ENCODE assay signal across 14 cellular contexts in genomic region chr5:135225856-135226560, GRCh38.
DNase-seq lines count a peak whose midpoint lies in the region; ATAC-seq and TF ChIP-seq lines count a peak whose summit lies in the region.
"Had no signal": no experiment of that assay in that cellular context is flagged by ENCODE, and none has a peak within 500 bp of the region (broad histone marks: within the 10 kb centered on the region; RNA-seq: fewer than 3 reads in every experiment).

No MANE protein-coding gene starts in this region.

- H3K27ac Mint-ChIP-seq in naive thymus-derived CD4-positive, alpha-beta T cell: no peak overlapping the region
- H3K27ac Mint-ChIP-seq in H9: no peak overlapping the region
- H3K27ac Mint-ChIP-seq: activated B cell treated with CpG ODN at 0.5 μM for 24 hours, IgD-negative memory B cell had no signal

- no peak overlapping the region for H3K56ac ChIP-seq in H9 (ENCODE audit: insufficient read length, low read depth, low read length)

- no peak overlapping the region for H3K18ac ChIP-seq in H9 (ENCODE audit: insufficient read length, low read depth, low read length)

- no peaks in the 10 kb centered on the region for H4K20me1 ChIP-seq in H9 (ENCODE audit: control insufficient read depth, insufficient read depth, insufficient read length)

- no peak overlapping the region for H4K91ac ChIP-seq in H9 (ENCODE audit: insufficient read length, low read depth, low read length)

- H2AFZ ChIP-seq in H9 (ENCODE audit: low read length): no peak overlapping the region

- H3K27me3 Mint-ChIP-seq in naive thymus-derived CD4-positive, alpha-beta T cell: peaks cover 0 to 28% (median 4%) of the 10 kb centered on the region in 5 donors
- H3K27me3 Mint-ChIP-seq in H9 (ENCODE audit: low read depth): peaks cover 50% of the 10 kb centered on the region

- no peak overlapping the region for H3K23ac ChIP-seq in H9 (ENCODE audit: insufficient read length, low read depth, low read length)

- H3K23me2 ChIP-seq in H9 (ENCODE audit: insufficient read length, low read depth, low read length, poor library complexity, severe bottlenecking): no peaks in the 10 kb centered on the region

- H3K36me3 ChIP-seq in naive thymus-derived CD4-positive, alpha-beta T cell (ENCODE audit: control insufficient read depth in 2 of 3, insufficient read depth in 3 of 3, low read length in 3 of 3): no peaks in the 10 kb centered on the region

- H3K4ac ChIP-seq in H9 (ENCODE audit: low read depth, low read length): no peak overlapping the region

- no peak overlapping the region for H2BK12ac ChIP-seq in H9 (ENCODE audit: insufficient read length, low read depth, low read length)

- H3K4me1 ChIP-seq in naive thymus-derived CD4-positive, alpha-beta T cell (ENCODE audit: control insufficient read depth in 2 of 2, insufficient read depth in 2 of 2, low read length in 2 of 2): no peaks in the 10 kb centered on the region
- no peaks in the 10 kb centered on the region for H3K4me1 ChIP-seq in H9 (ENCODE audit: insufficient read depth, low read length)

- no peak overlapping the region for H2AK5ac ChIP-seq in H9 (ENCODE audit: insufficient read length, low read length)

- H3K27me3 ChIP-seq in naive thymus-derived CD4-positive, alpha-beta T cell (ENCODE audit: control insufficient read depth in 2 of 2, insufficient read depth in 2 of 2, low read length in 2 of 2): no peaks in the 10 kb centered on the region
- H3K27me3 ChIP-seq in H9 (ENCODE audit: insufficient read depth, low read length): no peaks in the 10 kb centered on the region

- no peak overlapping the region for H4K5ac ChIP-seq in H9 (ENCODE audit: insufficient read length, low read depth, low read length)

- no peak overlapping the region for H3K9ac ChIP-seq in H9 (ENCODE audit: extremely low read depth, insufficient read length, low read length)

- POLR2A ChIA-PET in naive thymus-derived CD4-positive, alpha-beta T cell (lab: Charles Lee): no interaction called here

- intact Hi-C loops in posterior vena cava (cut with DNase I): no loop called here
- intact Hi-C loops in naive thymus-derived CD4-positive, alpha-beta T cell (cut with micrococcal nuclease): no loop called here

- H3K9me3 ChIP-seq in naive thymus-derived CD4-positive, alpha-beta T cell (ENCODE audit: control insufficient read depth in 2 of 3, low read length in 3 of 3): no peaks in the 10 kb centered on the region
- no peaks in the 10 kb centered on the region for H3K9me3 ChIP-seq in H9 (ENCODE audit: control insufficient read depth, low read depth, low read length)

- H2BK120ac ChIP-seq in H9 (ENCODE audit: low read depth, low read length, poor library complexity, severe bottlenecking): no peak overlapping the region

- DNase-seq in ELF-1 (ENCODE audit: low read depth, low spot score) (peak; percentile 70), NCI-H524 treated with DMSO at 0.1 percent for 48 hours (lab: John Stamatoyannopoulos, UW) (peak; percentile 81), coronary artery (ENCODE audit: low spot score) (peak; percentile 41), posterior vena cava (ENCODE audit: low spot score) (peak; percentile 77), dedifferentiated amniotic fluid mesenchymal stem cell (ENCODE audit: extremely low spot score) (no peak), H9 (no peak)
- DNase-seq in naive thymus-derived CD4-positive, alpha-beta T cell: no peak
- DNase-seq in stimulated activated CD4-positive, alpha-beta T cell treated with anti-CD3 and anti-CD28 coated beads, Interleukin-2, amount 100 ng/mL, for 24 hours: no peak
- DNase-seq: activated B cell treated with CpG ODN at 0.5 μM for 24 hours; Caco-2; NCI-H2081; NCI-H526 treated with DMSO at 0.1 percent for 48 hours; stimulated activated CD4-positive, alpha-beta T cell treated with anti-CD3 and anti-CD28 coated beads, Interleukin-4, amount 100 ng/mL, for 4 hours had no signal

- no peak overlapping the region for H3K4me3 Mint-ChIP-seq in naive thymus-derived CD4-positive, alpha-beta T cell
- H3K4me3 Mint-ChIP-seq in H9: peak overlapping the region in 1 of 2 experiments; percentile 20; a peak in 1 of 5 replicates
- H3K4me3 Mint-ChIP-seq: activated B cell treated with CpG ODN at 0.5 μM for 24 hours, IgD-negative memory B cell had no signal

- no peak for ATAC-seq in naive thymus-derived CD4-positive, alpha-beta T cell

- no peaks in the 10 kb centered on the region for H3K9me3 Mint-ChIP-seq in naive thymus-derived CD4-positive, alpha-beta T cell
- H3K9me3 Mint-ChIP-seq in H9: peaks cover 0 to 3% of the 10 kb centered on the region in 2 experiments; a peak in 1 of 5 replicates
- H3K9me3 Mint-ChIP-seq: activated B cell treated with CpG ODN at 0.5 μM for 24 hours, IgD-negative memory B cell had no signal

- no peak overlapping the region for H3K4me2 ChIP-seq in H9 (ENCODE audit: insufficient read depth, insufficient read length, low read length)

- H2BK20ac ChIP-seq in H9 (ENCODE audit: low read depth, low read length, poor library complexity, severe bottlenecking): no peak overlapping the region

- TF ChIP-seq CTCF in coronary artery (IDR thresholded peaks at IDR 0.05) (no peak), H9 (conservative IDR thresholded peaks at IDR 0.05) (no peak)

- no peak overlapping the region for H3K14ac ChIP-seq in H9 (ENCODE audit: insufficient read depth, low read length)

- no peak overlapping the region for H2BK5ac ChIP-seq in H9 (ENCODE audit: insufficient read length, low read length)

- H3K79me2 ChIP-seq in H9 (ENCODE audit: insufficient read depth, low read length): no peaks in the 10 kb centered on the region; the same call in 1 of the 2 replicates

- no peak overlapping the region for H3K4me3 ChIP-seq in coronary artery
- no peak overlapping the region for H3K4me3 ChIP-seq in naive thymus-derived CD4-positive, alpha-beta T cell (ENCODE audit: low read length)

- no peak overlapping the region for H3T11ph ChIP-seq in H9 (ENCODE audit: low read length)

- H3K36me3 Mint-ChIP-seq in naive thymus-derived CD4-positive, alpha-beta T cell: no peaks in the 10 kb centered on the region
- no peaks in the 10 kb centered on the region; a peak in 1 of 7 replicates for H3K36me3 Mint-ChIP-seq in H9 (ENCODE audit: insufficient read depth in 1 of 3, low read depth in 3 of 3)
- H3K36me3 Mint-ChIP-seq: IgD-negative memory B cell had no signal

- H3K27ac ChIP-seq in coronary artery (no peak overlapping the region), H9 (ENCODE audit: insufficient read length, low read depth, low read length) (no peak overlapping the region)
- no peak overlapping the region for H3K27ac ChIP-seq in naive thymus-derived CD4-positive, alpha-beta T cell (ENCODE audit: low read depth, low read length)

- WGBS in H9 (ENCODE audit: extremely low coverage, insufficient read length, low lambda C conversion rate): no CpG with 5 or more reads among the region's 16 CpGs

- H3K4me1 Mint-ChIP-seq in naive thymus-derived CD4-positive, alpha-beta T cell: peaks cover 0 to 9% (median 0%) of the 10 kb centered on the region in 7 donors
- H3K4me1 Mint-ChIP-seq in H9: peaks cover 15 to 16% of the 10 kb centered on the region in 2 experiments
- H3K4me1 Mint-ChIP-seq: activated B cell treated with CpG ODN at 0.5 μM for 24 hours, IgD-negative memory B cell had no signal

- H4K8ac ChIP-seq in H9 (replicated peaks; ENCODE audit: insufficient read length, low read depth, low read length): no peak overlapping the region

- H2BK15ac ChIP-seq in H9 (ENCODE audit: low read depth, low read length): no peak overlapping the region

- CTCF ChIA-PET in naive thymus-derived CD4-positive, alpha-beta T cell (lab: Charles Lee): no interaction called here

- no peaks in the 10 kb centered on the region for H3K79me1 ChIP-seq in H9 (ENCODE audit: insufficient read depth, low read depth, low read length, poor library complexity, severe bottlenecking)

Comparison
In these comparisons a context has a peak if more than half of its experiments do, and no peak if none do; other contexts are left out.
1. DNase-seq: peak in ELF-1 (single experiment), NCI-H524 treated with DMSO at 0.1 percent for 48 hours (single experiment), coronary artery (single experiment) and posterior vena cava (single experiment); none in naive thymus-derived CD4-positive, alpha-beta T cell (0 of 9), dedifferentiated amniotic fluid mesenchymal stem cell (single experiment), H9 (single experiment) and stimulated activated CD4-positive, alpha-beta T cell treated with anti-CD3 and anti-CD28 coated beads, Interleukin-2, amount 100 ng/mL, for 24 hours (0 of 2).